Comparison of ENCODE assay signal across 8 cellular contexts in the genomic region with DNA sequence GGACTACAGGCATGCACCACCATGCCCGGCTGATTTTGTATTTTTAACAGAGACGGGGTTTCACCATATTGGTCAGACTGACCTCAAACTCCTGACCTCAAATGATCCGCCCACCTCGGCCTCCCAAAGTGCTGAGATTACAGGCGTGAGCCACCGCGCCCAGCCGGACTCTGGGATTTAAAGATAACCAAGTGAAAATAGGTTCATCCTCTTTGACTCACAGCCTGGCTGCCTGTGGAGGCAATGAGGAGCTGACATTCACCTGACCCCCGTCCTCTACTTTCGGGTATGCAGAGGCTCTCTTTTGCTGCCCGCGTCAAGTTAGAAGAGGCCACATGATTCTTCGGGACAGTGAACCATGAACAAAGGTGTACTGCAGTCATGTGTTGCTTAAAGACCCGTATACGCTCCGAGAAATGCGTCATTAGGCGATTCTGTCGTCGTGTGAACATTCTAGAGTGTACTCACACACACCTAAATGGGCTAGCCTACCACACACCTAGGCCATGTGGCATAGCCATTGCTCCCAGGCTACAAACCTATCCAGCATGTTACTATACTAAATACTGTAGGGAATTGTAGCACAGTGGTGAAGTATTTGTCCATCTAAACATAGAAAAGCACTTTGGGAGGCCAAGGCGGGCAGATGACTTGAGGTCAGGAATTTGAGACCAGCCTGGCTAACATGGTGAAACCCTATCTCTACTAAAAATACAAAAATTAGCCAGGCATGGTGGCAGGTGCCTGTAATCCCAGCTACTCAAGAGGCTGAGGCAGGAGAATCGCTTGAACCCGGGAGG. TPM values are rescaled to one million over a fixed set of nuclear protein-coding genes. Genes with fewer than 3 reads are reported as not detected.
DNase-seq lines count a peak whose midpoint lies in the region; ATAC-seq, FAIRE-seq and TF ChIP-seq lines count a peak whose summit lies in the region.
"Not testable (repeated sequence)": the region's sequence is repeated elsewhere in the genome, so short reads cannot be mapped to it uniquely, and the experiment has no call there.

No MANE protein-coding gene starts in this region.

- H3K9me3 ChIP-seq in CD8-positive, alpha-beta T cell (ENCODE audit: low read length); PC-3 (ENCODE audit: low read length); astrocyte (ENCODE audit: insufficient read depth, low read depth, low read length); fibroblast of lung (ENCODE audit: control insufficient read depth, insufficient read depth, low read depth, low read length); lower lobe of right lung; testis: not testable (repeated sequence)

- H3K27me3 ChIP-seq in CD8-positive, alpha-beta T cell (ENCODE audit: insufficient read depth, low read length); PC-3 (ENCODE audit: low read length); astrocyte (ENCODE audit: insufficient read depth, low read length); fibroblast of lung (ENCODE audit: control insufficient read depth, insufficient read depth, low read length); lower lobe of right lung (ENCODE audit: low read depth); testis: not testable (repeated sequence)

- not testable (repeated sequence) for H3K4me3 ChIP-seq in CD8-positive, alpha-beta T cell (ENCODE audit: low read depth, low read length); astrocyte (ENCODE audit: insufficient read depth, low read depth, low read length); fibroblast of lung (replicated peaks in 1 of 4; ENCODE audit: control extremely low read depth in 1 of 4, insufficient read depth in 1 of 4, low read depth in 3 of 4, low read length in 4 of 4); lower lobe of right lung; testis
- peak overlapping the region; percentile 35; the same call in 1 of the 2 replicates for H3K4me3 ChIP-seq in PC-3 (ENCODE audit: low read length)

- 92% methylated on average over 23 of the region's 23 CpGs for WGBS in testis, 2 donors

- not testable (repeated sequence) for DNase-seq in CD8-positive, alpha-beta T cell; PC-3; astrocyte (ENCODE audit: low read depth); fibroblast of lung (ENCODE audit: low read depth in 2 of 2); lower lobe of right lung; progenitor cell of endocrine pancreas (ENCODE audit: low spot score, unreplicated experiment)
- DNase-seq in activated T-cell treated with anti-CD3 and anti-CD28 coated beads, Interleukin-2, amount 50 U/mL, for 1 hour = peak; percentile 9
- DNase-seq in testis = peak; percentile 10

- H3K9me3 Mint-ChIP-seq in CD8-positive, alpha-beta T cell; astrocyte (ENCODE audit: unreplicated experiment); progenitor cell of endocrine pancreas (ENCODE audit: low read depth): not testable (repeated sequence)

- not testable (repeated sequence) for TF ChIP-seq CTCF in CD8-positive, alpha-beta T cell (IDR thresholded peaks at IDR 0.05); PC-3 (conservative IDR thresholded peaks at IDR 0.05; ENCODE audit: low read depth, low read length); astrocyte (IDR thresholded peaks at IDR 0.05; ENCODE audit: insufficient read depth, low read depth, low read length); fibroblast of lung (conservative IDR thresholded peaks at IDR 0.05 in 1 of 2, IDR thresholded peaks at IDR 0.05 in 1 of 2; ENCODE audit: low read depth in 1 of 2, low read length in 2 of 2); lower lobe of right lung (IDR thresholded peaks at IDR 0.05); progenitor cell of endocrine pancreas (IDR thresholded peaks at IDR 0.05; ENCODE audit: unreplicated experiment); testis (IDR thresholded peaks at IDR 0.05)

- H3K27ac Mint-ChIP-seq in CD8-positive, alpha-beta T cell = peak overlapping the region; percentile 96
- H3K27ac Mint-ChIP-seq in astrocyte (ENCODE audit: unreplicated experiment) (peak overlapping the region; percentile 82), progenitor cell of endocrine pancreas (peak overlapping the region; percentile 62)

- FAIRE-seq in astrocyte (lab: Jason Lieb, UNC) = not testable (repeated sequence)

- H3F3A ChIP-seq in PC-3 (ENCODE audit: low read length, unreplicated experiment) = not testable (repeated sequence)

- H3K4me1 Mint-ChIP-seq in CD8-positive, alpha-beta T cell (ENCODE audit: low read depth) = peaks cover 52% of the 10 kb centered on the region
- peaks cover 17% of the 10 kb centered on the region for H3K4me1 Mint-ChIP-seq in astrocyte (ENCODE audit: low read depth, unreplicated experiment)
- peaks cover 15% of the 10 kb centered on the region for H3K4me1 Mint-ChIP-seq in progenitor cell of endocrine pancreas (ENCODE audit: low read depth)

- not testable (repeated sequence) for H3K36me3 ChIP-seq in CD8-positive, alpha-beta T cell (ENCODE audit: insufficient read depth, low read length); PC-3 (ENCODE audit: low read depth, low read length); astrocyte (ENCODE audit: insufficient read depth, low read length); fibroblast of lung (ENCODE audit: control insufficient read depth, insufficient read depth, low read length); lower lobe of right lung; testis (ENCODE audit: low read depth, missing control alignments)

- CTCF ChIA-PET in CD8-positive, alpha-beta T cell (lab: Charles Lee) = interaction anchor here (0.6 to 1.0 kb wide), 2 partner anchors 73 to 132 kb away, joined by 3 read pairs; no protein-coding TSS in a partner anchor
- CTCF ChIA-PET in PC-3 (lab: Charles Lee) = not testable (repeated sequence)

- ATAC-seq in CD8-positive, alpha-beta T cell; PC-3; lower lobe of right lung: not testable (repeated sequence)

- TF ChIP-seq POLR2A in testis (IDR thresholded peaks at IDR 0.05) = not testable (repeated sequence)

- intact Hi-C loops in CD8-positive, alpha-beta T cell (cut with DNase I, micrococcal nuclease) = loop anchor here in 1 of 2 experiments (1.0 kb wide), 1 partner anchor 12 kb away; no protein-coding TSS in a partner anchor
- intact Hi-C loops in PC-3 (cut with micrococcal nuclease) = loop anchor here (1.0 kb wide), 2 partner anchors 11 to 13 kb away; a partner anchor contains a TSS
- intact Hi-C loops in lower lobe of right lung (cut with DNase I); testis (cut with DNase I; ENCODE audit: low total_unique reads): not testable (repeated sequence)

- peak overlapping the region; percentile 61 for H3K4me3 Mint-ChIP-seq in CD8-positive, alpha-beta T cell
- H3K4me3 Mint-ChIP-seq in astrocyte (ENCODE audit: unreplicated experiment); progenitor cell of endocrine pancreas (ENCODE audit: low read depth): not testable (repeated sequence)

- H3K27me3 Mint-ChIP-seq in CD8-positive, alpha-beta T cell (ENCODE audit: low read depth); astrocyte (ENCODE audit: low read depth, unreplicated experiment); progenitor cell of endocrine pancreas: not testable (repeated sequence)

- H3K4me2 ChIP-seq in PC-3 (ENCODE audit: low read length) = peak overlapping the region; percentile 72
- H3K4me2 ChIP-seq in astrocyte (ENCODE audit: low read length); fibroblast of lung (ENCODE audit: extremely low read depth, insufficient read depth, low read length): not testable (repeated sequence)

- H3K9me2 ChIP-seq in PC-3 (replicated peaks; ENCODE audit: low read length) = not testable (repeated sequence)

- not testable (repeated sequence) for H2AFZ ChIP-seq in PC-3 (ENCODE audit: low read length); astrocyte (ENCODE audit: low read depth, low read length); fibroblast of lung (ENCODE audit: low read length)

- not testable (repeated sequence) for BruUV-seq in PC-3 (replicated peaks; lab: Mats Ljungman, UMichigan)

- not testable (repeated sequence) for H3K27ac ChIP-seq in CD8-positive, alpha-beta T cell (ENCODE audit: low read depth, low read length); astrocyte (ENCODE audit: low read depth, low read length); testis
- peak overlapping the region; percentile 93 for H3K27ac ChIP-seq in PC-3 (ENCODE audit: low read length)
- H3K27ac ChIP-seq in fibroblast of lung (ENCODE audit: insufficient read depth, low read length) = peak overlapping the region; percentile 64
- peak overlapping the region; percentile 80 for H3K27ac ChIP-seq in lower lobe of right lung

- POLR2A ChIA-PET in CD8-positive, alpha-beta T cell (lab: Charles Lee) = interaction anchor here (1.2 to 7.0 kb wide), 3 partner anchors 12 to 15 kb away, joined by 3 to 121 read pairs (median 5); a partner anchor contains a TSS
- POLR2A ChIA-PET in PC-3 (lab: Charles Lee; ENCODE audit: unreplicated experiment) = interaction anchor here (0.7 kb wide), 1 partner anchor 10 kb away, joined by 3 read pairs; no protein-coding TSS in a partner anchor

- H3K4me1 ChIP-seq in CD8-positive, alpha-beta T cell (ENCODE audit: insufficient read depth, low read length) = peaks cover 44% of the 10 kb centered on the region
- H3K4me1 ChIP-seq in PC-3 (ENCODE audit: insufficient read depth, low read length) (peaks cover 25% of the 10 kb centered on the region), lower lobe of right lung (peaks cover 23% of the 10 kb centered on the region)
- not testable (repeated sequence) for H3K4me1 ChIP-seq in astrocyte (ENCODE audit: insufficient read depth, low read length); fibroblast of lung (ENCODE audit: control insufficient read depth, extremely low read depth, insufficient read depth, low read length); testis

- H3K9ac ChIP-seq in PC-3 (ENCODE audit: low read length) = peak overlapping the region; percentile 20
- H3K9ac ChIP-seq in astrocyte (ENCODE audit: low read length); fibroblast of lung (ENCODE audit: insufficient read depth, low read length): not testable (repeated sequence)

- not testable (repeated sequence) for H4K20me1 ChIP-seq in PC-3 (ENCODE audit: low read length); astrocyte (ENCODE audit: insufficient read depth, low read length); fibroblast of lung (ENCODE audit: control insufficient read depth, extremely low read depth, insufficient read depth, low read length)

- not testable (repeated sequence) for H3K36me3 Mint-ChIP-seq in CD8-positive, alpha-beta T cell; astrocyte (ENCODE audit: low read depth, unreplicated experiment); progenitor cell of endocrine pancreas (ENCODE audit: insufficient read depth)

- not testable (repeated sequence) for H3K79me2 ChIP-seq in PC-3 (ENCODE audit: low read length); astrocyte (ENCODE audit: insufficient read depth, low read length); fibroblast of lung (ENCODE audit: control insufficient read depth, insufficient read depth, low read length)

RNA-seq across cellular contexts. Expression of a gene that starts 12.0 kb away (rescaled TPM):
- 100 to 1,000 TPM; 241 to 249 TPM for total RNA-seq in CD8-positive, alpha-beta T cell
- total RNA-seq in PC-3 (2014; rRNA removed) (59.5 and 63.5 TPM in 2 replicates), astrocyte (32.8 and 34.6 TPM in 2 replicates), fibroblast of lung (2.6 and 7.3 TPM in 2 replicates), lower lobe of right lung (62.7 TPM), progenitor cell of endocrine pancreas (31.2 and 36.3 TPM in 2 replicates), testis (10 to 100 TPM; 13.6 to 16.7 TPM)
- polyA plus RNA-seq in fibroblast of lung (4.1 and 9.4 TPM in 2 replicates), testis (ENCODE audit: insufficient read depth, low read depth, low replicate concordance) (48.7 TPM)
- 15.3 and 26.4 TPM in 2 replicates for polyA plus RNA-seq in fibroblast of lung (2012)
- 14.1 and 21.4 TPM in 2 replicates for polyA minus RNA-seq in fibroblast of lung (ENCODE audit: low replicate concordance)

RNA-seq across cellular contexts. Expression of a gene that starts 12.9 kb away (rescaled TPM):
- 10 to 100 TPM; 22.3 to 25.5 TPM for total RNA-seq in CD8-positive, alpha-beta T cell
- total RNA-seq in PC-3 (2014; rRNA removed) = 7.3 and 7.4 TPM in 2 replicates
- 1.4 and 1.8 TPM in 2 replicates for total RNA-seq in astrocyte
- 0.51 and 3.1 TPM in 2 replicates for total RNA-seq in fibroblast of lung
- 2.0 and 7.7 TPM in 2 replicates for polyA plus RNA-seq in fibroblast of lung
- 1.5 and 5.7 TPM in 2 replicates for polyA plus RNA-seq in fibroblast of lung (2012)
- 1.5 and 5.5 TPM in 2 replicates for polyA minus RNA-seq in fibroblast of lung (ENCODE audit: low replicate concordance)
- 2.4 TPM for total RNA-seq in lower lobe of right lung
- total RNA-seq in progenitor cell of endocrine pancreas = 43.5 and 45.9 TPM in 2 replicates
- total RNA-seq in testis = 100 to 1,000 TPM; 101 to 108 TPM
- 98.8 TPM for polyA plus RNA-seq in testis (ENCODE audit: insufficient read depth, low read depth, low replicate concordance)

RNA-seq across cellular contexts. Expression of a gene that starts 54.9 kb away (rescaled TPM):
- total RNA-seq in CD8-positive, alpha-beta T cell = 1 to 10 TPM; 1.4 to 2.1 TPM
- total RNA-seq in PC-3 (2014; rRNA removed) (2.2 and 5.7 TPM in 2 replicates), astrocyte (2.5 and 3.8 TPM in 2 replicates), fibroblast of lung (4.3 and 4.6 TPM in 2 replicates), lower lobe of right lung (4.5 TPM), progenitor cell of endocrine pancreas (16.0 and 18.5 TPM in 2 replicates), testis (10 to 100 TPM; 27.0 to 39.0 TPM)
- polyA plus RNA-seq in fibroblast of lung (0.26 and 0.42 TPM in 2 replicates), testis (ENCODE audit: insufficient read depth, low read depth, low replicate concordance) (43.4 TPM)
- 0.20 and 0.54 TPM in 2 replicates for polyA plus RNA-seq in fibroblast of lung (2012)
- polyA minus RNA-seq in fibroblast of lung (ENCODE audit: low replicate concordance) = 4.0 and 4.2 TPM in 2 replicates
